ENCODE assay signal across 26 cellular contexts in genomic region chr10:102309236-102309635, GRCh38.
DNase-seq lines count a peak whose midpoint lies in the region; ATAC-seq and TF ChIP-seq lines count a peak whose summit lies in the region.
"Had no signal": no experiment of that assay in that cellular context is flagged by ENCODE, and none has a peak within 500 bp of the region (broad histone marks: within the 10 kb centered on the region; RNA-seq: fewer than 3 reads in every experiment).

No MANE protein-coding gene starts in this region.

- H3K36me3 Mint-ChIP-seq in activated T-helper 17 cell treated with anti-CD3 and anti-CD28 coated beads, Interleukin-2, amount 50 U/mL, for 72 hours (ENCODE audit: low read depth), result peaks cover 21% of the 10 kb centered on the region
- H3K36me3 Mint-ChIP-seq in nephron (ENCODE audit: low read depth), result peaks cover 23% of the 10 kb centered on the region
- H3K36me3 Mint-ChIP-seq in activated T-helper 1 cell treated with anti-CD3 and anti-CD28 coated beads, Interleukin-12 subunit alpha, Interleukin-12 subunit beta, Interleukin-2, Interleukin-4 antibody, amounts not matched to agents 30 ng/mL and 10 ng/mL and 1 ng/mL, durations not matched to agents 14 hours and 24 hours and 36 hours (ENCODE audit: low read depth), result peaks cover 12% of the 10 kb centered on the region

- H3K56ac ChIP-seq in IMR-90 (ENCODE audit: extremely low read depth, insufficient read depth, low read length), result no peak overlapping the region

- intact Hi-C loops in IMR-90 (cut with micrococcal nuclease), result no loop called here
- intact Hi-C loops in activated T-helper 1 cell treated with anti-CD3 and anti-CD28 coated beads, Interleukin-12 subunit alpha, Interleukin-12 subunit beta, Interleukin-2, Interleukin-4 antibody, amounts not matched to agents 30 ng/mL and 10 ng/mL and 1 ng/mL, durations not matched to agents 14 hours and 24 hours and 36 hours (cut with micrococcal nuclease), result no loop called here

- H3K4me1 ChIP-seq in ACC112 (ENCODE audit: control insufficient read depth, insufficient read depth, low read length, unreplicated experiment) (peaks cover 47% of the 10 kb centered on the region), IMR-90 (ENCODE audit: control insufficient read depth, insufficient read depth, low read length) (peaks cover 25% of the 10 kb centered on the region)
- H3K4me1 ChIP-seq: BLaER1 had no signal

- H3K4me2 ChIP-seq in IMR-90 (ENCODE audit: low read depth, low read length), result no peak overlapping the region
- H3K4me2 ChIP-seq: BLaER1, GM23338 had no signal

- no peak overlapping the region; the same call in 1 of the 2 replicates for H3K14ac ChIP-seq in IMR-90 (replicated peaks; ENCODE audit: low read depth, low read length)

- H4K20me1 ChIP-seq in IMR-90 (ENCODE audit: insufficient read depth, low read length), result peaks cover 43% of the 10 kb centered on the region

- H2AFZ ChIP-seq in ACC112 (ENCODE audit: low read length, unreplicated experiment) (no peak overlapping the region), IMR-90 (replicated peaks; ENCODE audit: low read length, poor library complexity) (no peak overlapping the region)
- H2AFZ ChIP-seq: GM23338 had no signal

- CTCF ChIA-PET in IMR-90 (lab: Yijun Ruan, JAX), result interaction anchor here (0.5 kb wide), 1 partner anchor 37 kb away, joined by 3 read pairs; no protein-coding TSS in a partner anchor

- DNase-seq in IMR-90, result no peak
- no peak for DNase-seq in activated T-helper 1 cell treated with anti-CD3 and anti-CD28 coated beads, Interleukin-12 subunit alpha, Interleukin-12 subunit beta, Interleukin-2, Interleukin-4 antibody, amounts not matched to agents 30 ng/mL and 10 ng/mL and 1 ng/mL, durations not matched to agents 14 hours and 24 hours and 36 hours (ENCODE audit: low spot score)
- DNase-seq: CD4-positive, CD25-positive, alpha-beta regulatory T cell; DMS53; H9; MG63; NCI-H1105 treated with DMSO at 0.1 percent for 48 hours; NCI-H146; NCI-H1930; NCI-H2107; NCI-H446; NCI-H524 treated with DMSO at 0.1 percent for 48 hours; NCI-H774; PC-3; Right ventricle myocardium superior had no signal

- H3K18ac ChIP-seq in IMR-90 (ENCODE audit: low read depth, low read length), result no peak overlapping the region; the same call in 1 of the 2 replicates

- no peak overlapping the region for H2BK20ac ChIP-seq in IMR-90 (ENCODE audit: low read depth, low read length)

- H3K4ac ChIP-seq in IMR-90 (ENCODE audit: low read depth, low read length), result no peak overlapping the region; the same call in 1 of the 2 replicates

- no peaks in the 10 kb centered on the region for H3K9me3 Mint-ChIP-seq in activated T-helper 17 cell treated with anti-CD3 and anti-CD28 coated beads, Interleukin-2, amount 50 U/mL, for 72 hours
- no peaks in the 10 kb centered on the region for H3K9me3 Mint-ChIP-seq in nephron
- no peaks in the 10 kb centered on the region for H3K9me3 Mint-ChIP-seq in activated T-helper 1 cell treated with anti-CD3 and anti-CD28 coated beads, Interleukin-12 subunit alpha, Interleukin-12 subunit beta, Interleukin-2, Interleukin-4 antibody, amounts not matched to agents 30 ng/mL and 10 ng/mL and 1 ng/mL, durations not matched to agents 14 hours and 24 hours and 36 hours
- H3K9me3 Mint-ChIP-seq: GM23338, H9 had no signal

- H3K27me3 ChIP-seq in ACC112 (ENCODE audit: insufficient read depth, low read length) (no peaks in the 10 kb centered on the region), IMR-90 (ENCODE audit: control insufficient read depth, insufficient read depth, low read length) (no peaks in the 10 kb centered on the region)
- H3K27me3 ChIP-seq: BLaER1, MG63 had no signal

- peak overlapping the region; percentile 61 for H3K27ac Mint-ChIP-seq in activated T-helper 17 cell treated with anti-CD3 and anti-CD28 coated beads, Interleukin-2, amount 50 U/mL, for 72 hours
- H3K27ac Mint-ChIP-seq in nephron, result peak overlapping the region; percentile 30 to 88 (median 82)
- H3K27ac Mint-ChIP-seq in activated T-helper 1 cell treated with anti-CD3 and anti-CD28 coated beads, Interleukin-12 subunit alpha, Interleukin-12 subunit beta, Interleukin-2, Interleukin-4 antibody, amounts not matched to agents 30 ng/mL and 10 ng/mL and 1 ng/mL, durations not matched to agents 14 hours and 24 hours and 36 hours, result no peak overlapping the region
- H3K27ac Mint-ChIP-seq: GM23338, H9 had no signal

- no peak overlapping the region for H2BK15ac ChIP-seq in IMR-90 (ENCODE audit: low read depth, low read length)

- dilution Hi-C loops in IMR-90 (cut with HindIII; ENCODE audit: low sequenced_read_pairs, unreplicated experiment), result no loop called here

- no peak overlapping the region for H4K5ac ChIP-seq in IMR-90 (ENCODE audit: low read depth, low read length)

- H3K4me1 Mint-ChIP-seq in activated T-helper 17 cell treated with anti-CD3 and anti-CD28 coated beads, Interleukin-2, amount 50 U/mL, for 72 hours, result peaks cover 33% of the 10 kb centered on the region
- H3K4me1 Mint-ChIP-seq in nephron, result peaks cover 55% of the 10 kb centered on the region
- H3K4me1 Mint-ChIP-seq in activated T-helper 1 cell treated with anti-CD3 and anti-CD28 coated beads, Interleukin-12 subunit alpha, Interleukin-12 subunit beta, Interleukin-2, Interleukin-4 antibody, amounts not matched to agents 30 ng/mL and 10 ng/mL and 1 ng/mL, durations not matched to agents 14 hours and 24 hours and 36 hours (ENCODE audit: low read depth), result peaks cover 32% of the 10 kb centered on the region

- no peak overlapping the region for H4K8ac ChIP-seq in IMR-90 (ENCODE audit: low read depth in 2 of 2, low read length in 2 of 2)

- no peak for TF ChIP-seq POLR2A in IMR-90 (IDR thresholded peaks at IDR 0.05; ENCODE audit: low read depth, low read length)

- no peak overlapping the region for H2AK9ac ChIP-seq in IMR-90 (replicated peaks; ENCODE audit: low read depth, low read length, poor library complexity)

- H3K36me3 ChIP-seq in ACC112 (ENCODE audit: insufficient read depth, low read length) (peaks cover 13% of the 10 kb centered on the region; the same call in 1 of the 2 replicates), IMR-90 (ENCODE audit: control insufficient read depth, insufficient read depth, low read length) (peaks cover 2% of the 10 kb centered on the region; the same call in 1 of the 2 replicates)
- H3K36me3 ChIP-seq: MG63 had no signal

- no peak overlapping the region for H2BK120ac ChIP-seq in IMR-90 (ENCODE audit: low read depth, low read length)

- no peak for ATAC-seq in IMR-90 (ENCODE audit: low read depth)
- ATAC-seq in activated T-helper 17 cell treated with anti-CD3 and anti-CD28 coated beads, Interleukin-2, amount 50 U/mL, for 72 hours (replicated peaks), result no peak
- no peak for ATAC-seq in HG02973 (IDR thresholded peaks at IDR 0.05; ENCODE audit: unreplicated experiment)
- ATAC-seq in HG02571 (IDR thresholded peaks at IDR 0.05; ENCODE audit: unreplicated experiment), result no peak
- no peak for ATAC-seq in HG02852 (IDR thresholded peaks at IDR 0.05; ENCODE audit: unreplicated experiment)
- ATAC-seq: GM12878, GM23338, HepG2, K562, PC-3 had no signal

- no peaks in the 10 kb centered on the region for H3K9me3 ChIP-seq in IMR-90 (ENCODE audit: control insufficient read depth, insufficient read depth, low read length)
- H3K9me3 ChIP-seq: BLaER1, MG63 had no signal

- no peak for TF ChIP-seq RAD21 in IMR-90 (IDR thresholded peaks at IDR 0.05; ENCODE audit: low read length)

- H3K23ac ChIP-seq in IMR-90 (ENCODE audit: low read depth, low read length), result no peak overlapping the region

- H3K27me3 Mint-ChIP-seq in activated T-helper 17 cell treated with anti-CD3 and anti-CD28 coated beads, Interleukin-2, amount 50 U/mL, for 72 hours, result no peaks in the 10 kb centered on the region
- H3K27me3 Mint-ChIP-seq in nephron (ENCODE audit: low read depth), result no peaks in the 10 kb centered on the region
- no peaks in the 10 kb centered on the region for H3K27me3 Mint-ChIP-seq in activated T-helper 1 cell treated with anti-CD3 and anti-CD28 coated beads, Interleukin-12 subunit alpha, Interleukin-12 subunit beta, Interleukin-2, Interleukin-4 antibody, amounts not matched to agents 30 ng/mL and 10 ng/mL and 1 ng/mL, durations not matched to agents 14 hours and 24 hours and 36 hours (ENCODE audit: insufficient read depth)
- H3K27me3 Mint-ChIP-seq: CD4-positive, CD25-positive, alpha-beta regulatory T cell had no signal

- in situ Hi-C loops in IMR-90 (cut with MboI; ENCODE audit: low sequenced_read_pairs), result no loop called here

- H2BK5ac ChIP-seq in IMR-90 (ENCODE audit: low read depth, low read length, poor library complexity, severe bottlenecking), result peak overlapping the region; percentile 21

- peaks cover 27% of the 10 kb centered on the region for H3K9me1 ChIP-seq in IMR-90 (ENCODE audit: insufficient read depth, low read length)

- BruUV-seq in IMR-90 (replicated peaks; lab: Mats Ljungman, UMichigan), result no TSS peak

- peaks cover 80% of the 10 kb centered on the region for H3K79me2 ChIP-seq in ACC112 (ENCODE audit: control insufficient read depth, insufficient read depth, low read length, unreplicated experiment)

- H3K9ac ChIP-seq in IMR-90 (ENCODE audit: low read depth, low read length), result no peak overlapping the region
- H3K9ac ChIP-seq: BLaER1 had no signal

- no peak overlapping the region for H3K4me3 ChIP-seq in ACC112 (ENCODE audit: low read depth, low read length)
- H3K4me3 ChIP-seq in IMR-90 (ENCODE audit: insufficient read depth, low read depth, low read length), result no peak overlapping the region
- H3K4me3 ChIP-seq: BLaER1, GM12878, GM23338, K562, MG63 had no signal

- H3K27ac ChIP-seq in ACC112 (ENCODE audit: low read depth, low read length) (peak overlapping the region; percentile 71), IMR-90 (ENCODE audit: insufficient read depth, low read length) (no peak overlapping the region)
- H3K27ac ChIP-seq: BLaER1 had no signal

- no peak overlapping the region for H2AK5ac ChIP-seq in IMR-90 (ENCODE audit: low read depth, low read length)

- WGBS in IMR-90 (ENCODE audit: extremely low coverage in 2 of 2, insufficient read length in 1 of 2), 2 experiments, result no CpG with 5 or more reads among the region's 1 CpG

- H3K79me1 ChIP-seq in IMR-90 (ENCODE audit: low read depth in 1 of 2, low read length in 2 of 2), result peaks cover 36 to 82% of the 10 kb centered on the region in 2 experiments

- POLR2A ChIA-PET in IMR-90 (lab: Charles Lee; ENCODE audit: unreplicated experiment), result no interaction called here

- TF ChIP-seq CTCF in IMR-90 (conservative IDR thresholded peaks at IDR 0.05; ENCODE audit: low read depth, low read length) (no peak), nephron (IDR thresholded peaks at IDR 0.05; ENCODE audit: unreplicated experiment in 3 of 3) (no peak)

- no peak overlapping the region for H3K4me3 Mint-ChIP-seq in activated T-helper 17 cell treated with anti-CD3 and anti-CD28 coated beads, Interleukin-2, amount 50 U/mL, for 72 hours
- no peak overlapping the region for H3K4me3 Mint-ChIP-seq in nephron
- no peak overlapping the region for H3K4me3 Mint-ChIP-seq in activated T-helper 1 cell treated with anti-CD3 and anti-CD28 coated beads, Interleukin-12 subunit alpha, Interleukin-12 subunit beta, Interleukin-2, Interleukin-4 antibody, amounts not matched to agents 30 ng/mL and 10 ng/mL and 1 ng/mL, durations not matched to agents 14 hours and 24 hours and 36 hours
- H3K4me3 Mint-ChIP-seq: CD4-positive, CD25-positive, alpha-beta regulatory T cell; GM23338; H9 had no signal

- H4K91ac ChIP-seq in IMR-90 (ENCODE audit: insufficient read depth, low read depth, low read length), result no peak overlapping the region

TF ChIP-seq in IMR-90, 13 proteins besides CTCF, POLR2A, EP300 and RAD21 (continues in another document):
- no peak for TF ChIP-seq SMC3 (IDR thresholded peaks at IDR 0.05; ENCODE audit: low read depth, low read length)
